Comparison of ENCODE assay signal across 8 cellular contexts in genomic region chr15:64809649-64810498, GRCh38. TPM values are rescaled to one million over a fixed set of nuclear protein-coding genes. Genes with fewer than 3 reads are reported as not detected.
DNase-seq lines count a peak whose midpoint lies in the region; ATAC-seq and TF ChIP-seq lines count a peak whose summit lies in the region.

No MANE protein-coding gene starts in this region.

- TF ChIP-seq CTCF in AG04450 (IDR thresholded peaks at IDR 0.05; ENCODE audit: low read depth, low read length) (peak; percentile 96), GM20000 (IDR thresholded peaks at IDR 0.05; ENCODE audit: extremely low read depth, missing control alignments) (peak; percentile 91), kidney epithelial cell (IDR thresholded peaks at IDR 0.05; ENCODE audit: insufficient read depth, low read length, poor library complexity, severe bottlenecking) (peak; percentile 98)

- H3K4me3 ChIP-seq in AG04450 (ENCODE audit: low read depth, low read length) (no peak overlapping the region), kidney epithelial cell (ENCODE audit: low read depth, low read length) (no peak overlapping the region)

- no peaks in the 10 kb centered on the region for H3K9me3 ChIP-seq in AG04450 (ENCODE audit: control insufficient read depth, insufficient read depth, low read length)

- no peaks in the 10 kb centered on the region for H3K36me3 ChIP-seq in kidney epithelial cell (ENCODE audit: control insufficient read depth, insufficient read depth, low read length)

- DNase-seq in AG04450 (ENCODE audit: low read depth, low spot score) (no peak), GM20000 (ENCODE audit: low spot score) (peak; percentile 85), NCI-H2196 (lab: John Stamatoyannopoulos, UW; ENCODE audit: unreplicated experiment) (peak; percentile 57), kidney epithelial cell (ENCODE audit: low read depth) (no peak)
- peak; percentile 46 for DNase-seq in activated CD4-positive, CD25-positive, alpha-beta regulatory T cell treated with anti-CD3 and anti-CD28 coated beads, Interleukin-2, amount 50 U/mL, for 16 hours (ENCODE audit: low read depth, low spot score)
- DNase-seq in central memory CD4-positive, alpha-beta T cell: peak; percentile 43
- DNase-seq in stimulated activated CD4-positive, alpha-beta T cell treated with anti-CD3 and anti-CD28 coated beads, Interleukin-1b, Interleukin-23, amount 100 ng/mL, for 4 hours (ENCODE audit: low read depth in 2 of 2): peak; percentile 55 to 60

- H3K27me3 ChIP-seq in AG04450 (ENCODE audit: control insufficient read depth, insufficient read depth, low read length) (peaks cover 7% of the 10 kb centered on the region), kidney epithelial cell (ENCODE audit: control insufficient read depth, insufficient read depth, low read length) (peaks cover 3% of the 10 kb centered on the region)

- no peak for ATAC-seq in HG03039 (IDR thresholded peaks at IDR 0.05; ENCODE audit: unreplicated experiment)

- H3K27ac ChIP-seq in AG04450 (ENCODE audit: low read depth, low read length): no peak overlapping the region

- CTCF ChIA-PET in AG04450 (lab: Charles Lee): interaction anchor here (0.6 to 4.8 kb wide), 26 partner anchors 9 to 159 kb away, joined by 3 to 86 read pairs (median 4); no protein-coding TSS in a partner anchor

- POLR2A ChIA-PET in AG04450 (lab: Yijun Ruan, JAX): interaction anchor here (0.6 to 1.7 kb wide), 3 partner anchors 12 to 79 kb away, joined by 3 read pairs; no protein-coding TSS in a partner anchor

RNA-seq across cellular contexts. Expression of gene PIF1, which starts 15.6 kb away (rescaled TPM):
- 5.6 and 6.2 TPM in 2 replicates for polyA plus RNA-seq in AG04450 (2011; rRNA removed)
- 6.3 and 6.5 TPM in 2 replicates for polyA minus RNA-seq in AG04450 (2011; rRNA and poly(A)+ RNA removed)
- 1.9 and 2.3 TPM in 2 replicates for total RNA-seq in kidney epithelial cell

RNA-seq across cellular contexts. Expression of gene PLEKHO2, which starts 31.8 kb away (rescaled TPM):
- 29.5 and 30.3 TPM in 2 replicates for polyA plus RNA-seq in AG04450 (2011; rRNA removed)
- 37.3 and 44.9 TPM in 2 replicates for polyA minus RNA-seq in AG04450 (2011; rRNA and poly(A)+ RNA removed)
- 11.0 and 13.4 TPM in 2 replicates for total RNA-seq in kidney epithelial cell

RNA-seq across cellular contexts. Expression of gene RBPMS2, which starts 34.5 kb away (rescaled TPM):
- polyA plus RNA-seq in AG04450 (2011; rRNA removed): 0.88 and 1.3 TPM in 2 replicates
- 0.74 and 1.0 TPM in 2 replicates for polyA minus RNA-seq in AG04450 (2011; rRNA and poly(A)+ RNA removed)
- total RNA-seq in kidney epithelial cell: 1.4 and 1.9 TPM in 2 replicates

Comparison
In these comparisons a context has a peak if more than half of its experiments do, and no peak if none do; other contexts are left out.
1. DNase-seq: peak in GM20000 (single experiment), NCI-H2196 (single experiment), activated CD4-positive, CD25-positive, alpha-beta regulatory T cell treated with anti-CD3 and anti-CD28 coated beads, Interleukin-2, amount 50 U/mL, for 16 hours (single experiment), central memory CD4-positive, alpha-beta T cell (single experiment) and stimulated activated CD4-positive, alpha-beta T cell treated with anti-CD3 and anti-CD28 coated beads, Interleukin-1b, Interleukin-23, amount 100 ng/mL, for 4 hours (2 of 2); none in AG04450 (single experiment) and kidney epithelial cell (single experiment).
2. Peak in every context shown above with its lines, with median percentiles within 50 percentile points of each other: CTCF ChIP-seq.